Comparison of ENCODE assay signal across 29 cellular contexts in genomic region chr16:76777721-76778120, GRCh38.
"Had no signal": no experiment of that assay in that cellular context is flagged by ENCODE, and none has a peak within 500 bp of the region (broad histone marks: within the 10 kb centered on the region; RNA-seq: fewer than 3 reads in every experiment).

No MANE protein-coding gene starts in this region.

- H3K36me3 Mint-ChIP-seq: mesothelial cell of epicardium; naive B cell; neural progenitor cell; stimulated activated memory B cell treated with anti-CD40 and anti-IgM and Interleukin-4, amounts not matched to agents 10 μg/mL and 1 μg/mL and 100 μg/mL, for 72 hours; type B pancreatic cell had no signal

- H3K4me2 ChIP-seq: neural progenitor cell, smooth muscle cell had no signal

- ATAC-seq: left colon; left lung; lower lobe of right lung; natural killer cell; psoas muscle; right lobe of liver; stimulated activated memory B cell treated with anti-CD40 and anti-IgM and Interleukin-4, amounts not matched to agents 10 μg/mL and 1 μg/mL and 100 μg/mL, for 72 hours; stimulated activated naive CD8-positive, alpha-beta T cell treated with anti-CD3 and anti-CD28 coated beads, Interleukin-15, amount 100 ng/mL, for 72 hours had no signal

- H3K27me3 ChIP-seq: left lung, neural progenitor cell, neutrophil, right atrium auricular region, right lobe of liver, tibial nerve, uterus had no signal

- H3K9me3 ChIP-seq: lower lobe of right lung, neutrophil, psoas muscle, right lobe of liver, uterus had no signal

- H2AFZ ChIP-seq: neural progenitor cell, parathyroid adenoma had no signal

- DNase-seq: hippocampal formation; kidney; left colon; left lung; lower lobe of right lung; mesendoderm; naive B cell; natural killer cell; nephron progenitor cell; occipital lobe; psoas muscle; right lobe of liver; stimulated activated CD4-positive, alpha-beta T cell treated with anti-CD3 and anti-CD28 coated beads, Interleukin-1b, Interleukin-23, amount 100 ng/mL, for 48 hours; stimulated activated CD4-positive, alpha-beta T cell treated with anti-CD3 and anti-CD28 coated beads, Interleukin-2, amount 100 ng/mL, for 48 hours; stimulated activated CD4-positive, alpha-beta T cell treated with anti-CD3 and anti-CD28 coated beads, Interleukin-4, amount 100 ng/mL, for 4 hours; stimulated activated CD8-positive, alpha-beta memory T cell treated with anti-CD3 and anti-CD28 coated beads, Interleukin-4, amount 100 ng/mL, for 48 hours; stimulated activated naive CD4-positive, alpha-beta T cell treated with Interleukin-2 at 50 U/mL for 16 hours; stimulated activated naive CD8-positive, alpha-beta T cell treated with anti-CD3 and anti-CD28 coated beads, Interleukin-15, amount 100 ng/mL, for 72 hours; substantia nigra; uterus had no signal

- H3K36me3 ChIP-seq: left lung, lower lobe of right lung, neural progenitor cell, neutrophil, right atrium auricular region, right lobe of liver, tibial nerve, uterus had no signal

- H3K4me1 Mint-ChIP-seq: mesothelial cell of epicardium; naive B cell; natural killer cell; nephron progenitor cell; neural progenitor cell; stimulated activated memory B cell treated with anti-CD40 and anti-IgM and Interleukin-4, amounts not matched to agents 10 μg/mL and 1 μg/mL and 100 μg/mL, for 72 hours; stimulated activated naive CD8-positive, alpha-beta T cell treated with anti-CD3 and anti-CD28 coated beads, Interleukin-15, amount 100 ng/mL, for 72 hours had no signal

- H3K4me3 ChIP-seq: left lung, lower lobe of right lung, neural progenitor cell, psoas muscle, right atrium auricular region, right lobe of liver, smooth muscle cell, tibial nerve, uterus had no signal

- H3K4me1 ChIP-seq: left lung, lower lobe of right lung, neural progenitor cell, parathyroid adenoma, psoas muscle, right atrium auricular region, right lobe of liver, tibial nerve, uterus had no signal

- H3K79me2 ChIP-seq: parathyroid adenoma had no signal

- H3K27me3 Mint-ChIP-seq: naive B cell; stimulated activated memory B cell treated with anti-CD40 and anti-IgM and Interleukin-4, amounts not matched to agents 10 μg/mL and 1 μg/mL and 100 μg/mL, for 72 hours; stimulated activated naive CD8-positive, alpha-beta T cell treated with anti-CD3 and anti-CD28 coated beads, Interleukin-15, amount 100 ng/mL, for 72 hours had no signal

- H3K27ac Mint-ChIP-seq: mesothelial cell of epicardium; naive B cell; natural killer cell; nephron progenitor cell; neural progenitor cell; stimulated activated memory B cell treated with anti-CD40 and anti-IgM and Interleukin-4, amounts not matched to agents 10 μg/mL and 1 μg/mL and 100 μg/mL, for 72 hours; stimulated activated naive CD8-positive, alpha-beta T cell treated with anti-CD3 and anti-CD28 coated beads, Interleukin-15, amount 100 ng/mL, for 72 hours; type B pancreatic cell had no signal

- H3K27ac ChIP-seq: left lung, lower lobe of right lung, neural progenitor cell, neutrophil, parathyroid adenoma, psoas muscle, right atrium auricular region, right lobe of liver, tibial nerve, uterus had no signal

- H3K9ac ChIP-seq: neural progenitor cell, parathyroid adenoma had no signal

- H3K4me3 Mint-ChIP-seq: mesothelial cell of epicardium; naive B cell; natural killer cell; nephron progenitor cell; neural progenitor cell; stimulated activated memory B cell treated with anti-CD40 and anti-IgM and Interleukin-4, amounts not matched to agents 10 μg/mL and 1 μg/mL and 100 μg/mL, for 72 hours; stimulated activated naive CD8-positive, alpha-beta T cell treated with anti-CD3 and anti-CD28 coated beads, Interleukin-15, amount 100 ng/mL, for 72 hours; type B pancreatic cell had no signal

- H3K9me3 Mint-ChIP-seq: nephron progenitor cell, neural progenitor cell, type B pancreatic cell had no signal
